ENCODE assay signal across 19 cellular contexts in genomic region chr14:100622234-100622633, GRCh38. TPM values are rescaled to one million over a fixed set of nuclear protein-coding genes. Genes with fewer than 3 reads are reported as not detected.
DNase-seq lines count a peak whose midpoint lies in the region; ATAC-seq and TF ChIP-seq lines count a peak whose summit lies in the region.
"Had no signal": no experiment of that assay in that cellular context is flagged by ENCODE, and none has a peak within 500 bp of the region (broad histone marks: within the 10 kb centered on the region; RNA-seq: fewer than 3 reads in every experiment).

No MANE protein-coding gene starts in this region.

- CTCF ChIA-PET in activated CD8-positive, alpha-beta memory T cell treated with anti-CD3 and anti-CD28 coated beads, Interleukin-2, amount 10 ng/mL, durations not matched to agents 7 days and 5 days (lab: Charles Lee) = interaction anchor here (0.9 kb wide), 1 partner anchor 24 kb away, joined by 3 read pairs; no protein-coding TSS in a partner anchor

- ATAC-seq in lower lobe of right lung (peak; percentile 22 to 24), GM19023 (IDR thresholded peaks at IDR 0.05; ENCODE audit: unreplicated experiment) (no peak)
- ATAC-seq in activated CD8-positive, alpha-beta memory T cell treated with anti-CD3 and anti-CD28 coated beads, Interleukin-2, amount 10 ng/mL, durations not matched to agents 7 days and 5 days = no peak
- ATAC-seq: pancreas had no signal

- peaks cover 14% of the 10 kb centered on the region for H3K4me1 Mint-ChIP-seq in activated CD8-positive, alpha-beta memory T cell treated with anti-CD3 and anti-CD28 coated beads, Interleukin-2, amount 10 ng/mL, durations not matched to agents 7 days and 5 days

- no peaks in the 10 kb centered on the region for H3K9me3 ChIP-seq in lower lobe of right lung
- H3K9me3 ChIP-seq in BE2C = no peaks in the 10 kb centered on the region
- H3K9me3 ChIP-seq: pancreas had no signal

- H3K27ac ChIP-seq in lower lobe of right lung = no peak overlapping the region
- H3K27ac ChIP-seq: 22Rv1, coronary artery, pancreas, PC-9 had no signal

- intact Hi-C loops in lower lobe of right lung (cut with DNase I) = no loop called here

- H3K4me3 Mint-ChIP-seq in activated CD8-positive, alpha-beta memory T cell treated with anti-CD3 and anti-CD28 coated beads, Interleukin-2, amount 10 ng/mL, durations not matched to agents 7 days and 5 days = no peak overlapping the region
- H3K4me3 Mint-ChIP-seq: CD4-positive, alpha-beta T cell had no signal

- peaks cover 49% of the 10 kb centered on the region for H3K27me3 Mint-ChIP-seq in activated CD8-positive, alpha-beta memory T cell treated with anti-CD3 and anti-CD28 coated beads, Interleukin-2, amount 10 ng/mL, durations not matched to agents 7 days and 5 days

- no peaks in the 10 kb centered on the region for H3K36me3 Mint-ChIP-seq in activated CD8-positive, alpha-beta memory T cell treated with anti-CD3 and anti-CD28 coated beads, Interleukin-2, amount 10 ng/mL, durations not matched to agents 7 days and 5 days

- no peak overlapping the region for H3K27ac Mint-ChIP-seq in activated CD8-positive, alpha-beta memory T cell treated with anti-CD3 and anti-CD28 coated beads, Interleukin-2, amount 10 ng/mL, durations not matched to agents 7 days and 5 days
- H3K27ac Mint-ChIP-seq: CD4-positive, alpha-beta T cell had no signal

- H3K4me3 ChIP-seq in lower lobe of right lung (no peak overlapping the region), BE2C (ENCODE audit: low read depth, low read length) (no peak overlapping the region)
- H3K4me3 ChIP-seq: coronary artery, pancreas, PC-9 had no signal

- no peaks in the 10 kb centered on the region for H3K36me3 ChIP-seq in lower lobe of right lung
- no peaks in the 10 kb centered on the region for H3K36me3 ChIP-seq in BE2C
- H3K36me3 ChIP-seq: pancreas had no signal

- H3K4me1 ChIP-seq in lower lobe of right lung (peaks cover 32% of the 10 kb centered on the region), BE2C (peaks cover 29% of the 10 kb centered on the region)

- no peak for TF ChIP-seq CTCF in lower lobe of right lung (IDR thresholded peaks at IDR 0.05)
- no peak for TF ChIP-seq CTCF in BE2C (IDR thresholded peaks at IDR 0.05; ENCODE audit: low read depth, low read length)

- H3K9me3 Mint-ChIP-seq in activated CD8-positive, alpha-beta memory T cell treated with anti-CD3 and anti-CD28 coated beads, Interleukin-2, amount 10 ng/mL, durations not matched to agents 7 days and 5 days (ENCODE audit: low read depth) = no peaks in the 10 kb centered on the region
- H3K9me3 Mint-ChIP-seq: CD4-positive, alpha-beta T cell had no signal

- peaks cover 31% of the 10 kb centered on the region for H3K27me3 ChIP-seq in lower lobe of right lung (ENCODE audit: low read depth)
- no peaks in the 10 kb centered on the region for H3K27me3 ChIP-seq in BE2C
- H3K27me3 ChIP-seq: pancreas had no signal

- DNase-seq in DMS 273 (lab: John Stamatoyannopoulos, UW; ENCODE audit: unreplicated experiment) (peak; percentile 60), DMS 273 treated with DMSO at 0.1 percent for 48 hours (lab: John Stamatoyannopoulos, UW) (no peak), CD1c-positive myeloid dendritic cell (ENCODE audit: extremely low spot score) (peak; percentile 79), SKM-1 treated with dmso at 0.1 percent for 144 hours (lab: John Stamatoyannopoulos, UW; ENCODE audit: unreplicated experiment) (peak; percentile 31), lower lobe of right lung (peak; percentile 52), BE2C (no peak)
- no peak for DNase-seq in activated CD8-positive, alpha-beta memory T cell treated with anti-CD3 and anti-CD28 coated beads, Interleukin-2, amount 10 ng/mL, durations not matched to agents 7 days and 5 days
- DNase-seq: activated CD4-positive, alpha-beta T cell treated with anti-CD3 and anti-CD28 coated beads, Interleukin-2, amount 50 U/mL, for 48 hours; HCEC 1CT; NCI-H1417 treated with DMSO at 0.1 percent for 48 hours; NCI-H446 treated with DMSO at 0.1 percent for 48 hours; PC-9; T-helper 2 cell had no signal

RNA-seq across cellular contexts. Expression of gene BEGAIN, which starts 35.0 kb away (rescaled TPM):
- total RNA-seq in lower lobe of right lung = 1.3 TPM
- 1 to 10 TPM; 1.4 to 1.8 TPM for total RNA-seq in activated CD8-positive, alpha-beta memory T cell treated with anti-CD3 and anti-CD28 coated beads, Interleukin-2, amount 10 ng/mL, durations not matched to agents 7 days and 5 days
- 178 TPM for polyA plus RNA-seq in BE2C (2012; ENCODE audit: insufficient read depth, insufficient read length, low read depth)
- total RNA-seq: glomerular endothelial cell, PC-9 had no signal

Comparison
In these comparisons a context has a peak if more than half of its experiments do, and no peak if none do; other contexts are left out.
1. DNase-seq: peak in DMS 273 (single experiment), CD1c-positive myeloid dendritic cell (single experiment), SKM-1 treated with dmso at 0.1 percent for 144 hours (single experiment) and lower lobe of right lung (single experiment); none in DMS 273 treated with DMSO at 0.1 percent for 48 hours (single experiment), activated CD8-positive, alpha-beta memory T cell treated with anti-CD3 and anti-CD28 coated beads, Interleukin-2, amount 10 ng/mL, durations not matched to agents 7 days and 5 days (single experiment) and BE2C (single experiment).
2. ATAC-seq: peak in lower lobe of right lung (2 of 2); none in GM19023 (single experiment) and activated CD8-positive, alpha-beta memory T cell treated with anti-CD3 and anti-CD28 coated beads, Interleukin-2, amount 10 ng/mL, durations not matched to agents 7 days and 5 days (single experiment).